Comparison of ENCODE assay signal across 22 cellular contexts in genomic region chr2:16093639-16094447, GRCh38.
DNase-seq lines count a peak whose midpoint lies in the region; ATAC-seq, FAIRE-seq and TF ChIP-seq lines count a peak whose summit lies in the region.
"Had no signal": no experiment of that assay in that cellular context is flagged by ENCODE, and none has a peak within 500 bp of the region (broad histone marks: within the 10 kb centered on the region; RNA-seq: fewer than 3 reads in every experiment).

No MANE protein-coding gene starts in this region.

- TF ChIP-seq CTCF in SK-N-SH (IDR thresholded peaks at IDR 0.05) (no peak), K562 (IDR thresholded peaks at IDR 0.05 in 2 of 3, conservative IDR thresholded peaks at IDR 0.05 in 1 of 3; ENCODE audit: insufficient read depth in 2 of 3, low read depth in 1 of 3, low read length in 3 of 3) (no peak), stomach (IDR thresholded peaks at IDR 0.05) (no peak)

- H3K4me3 ChIP-seq in SK-N-SH (ENCODE audit: low read depth in 2 of 2, low read length in 1 of 2), result no peak overlapping the region
- no peak overlapping the region for H3K4me3 ChIP-seq in K562
- no peak overlapping the region for H3K4me3 ChIP-seq in stomach
- H3K4me3 ChIP-seq: cardiac muscle cell, esophagus muscularis mucosa, GM23338, PC-9, tibial artery had no signal

- in situ Hi-C loops in K562 (cut with MboI), result no loop called here

- DNase-seq in SK-N-SH (peak; percentile 56), K562 (ENCODE audit: extremely low read depth in 1 of 4, low spot score in 3 of 4) (no peak), left lobe of liver (ENCODE audit: low spot score) (peak; percentile 45), stomach (peak; percentile 58)
- DNase-seq: activated CD4-positive, alpha-beta T cell treated with anti-CD3 and anti-CD28 coated beads for 4 hours; CD4-positive, CD25-positive, alpha-beta regulatory T cell; glutamatergic neuron; IMR-90; MM.1S; NCI-H2081; NCI-H524 treated with DMSO at 0.1 percent for 48 hours; PC-9; stimulated activated CD4-positive, alpha-beta T cell treated with anti-CD3 and anti-CD28 coated beads, Interleukin-15, amount 100 ng/mL, for 24 hours; tibial artery had no signal

- H3K9me1 ChIP-seq in K562 (ENCODE audit: control insufficient read depth, insufficient read depth, low read length), result no peaks in the 10 kb centered on the region

- TF ChIP-seq POLR2A in K562 (conservative IDR thresholded peaks at IDR 0.05), result no peak
- no peak for TF ChIP-seq POLR2A in stomach (IDR thresholded peaks at IDR 0.05)

- H3K9me2 ChIP-seq in SK-N-SH, result no peaks in the 10 kb centered on the region

- no peaks in the 10 kb centered on the region for H3K79me2 ChIP-seq in SK-N-SH (ENCODE audit: insufficient read depth)
- H3K79me2 ChIP-seq in K562 (ENCODE audit: control insufficient read depth, insufficient read depth, low read length), result no peaks in the 10 kb centered on the region

- H3K9me3 ChIP-seq in SK-N-SH, result no peaks in the 10 kb centered on the region
- H3K9me3 ChIP-seq in K562 (replicated peaks; ENCODE audit: control insufficient read depth, insufficient read depth, low read depth, low read length), result no peaks in the 10 kb centered on the region
- no peaks in the 10 kb centered on the region for H3K9me3 ChIP-seq in stomach
- H3K9me3 ChIP-seq: esophagus muscularis mucosa, tibial artery had no signal

- WGBS in SK-N-SH (ENCODE audit: low lambda C conversion rate), result 34% methylated on average over 16 of the region's 16 CpGs
- under 1% methylated on average over 16 of the region's 16 CpGs for WGBS in K562 (ENCODE audit: insufficient coverage, low coverage, missing lambda C conversion rate)
- WGBS in stomach, 5 donors, result 32 to 55% (median 36%) methylated on average over 14 to 16 of the region's 16 CpGs

- H3K27me3 ChIP-seq in SK-N-SH (ENCODE audit: insufficient read depth) (no peaks in the 10 kb centered on the region), K562 (ENCODE audit: control insufficient read depth in 2 of 2, insufficient read depth in 2 of 2, low read length in 2 of 2) (peaks cover 0 to 6% of the 10 kb centered on the region in 2 experiments; a peak in 2 of 5 replicates), stomach (no peaks in the 10 kb centered on the region)
- H3K27me3 ChIP-seq: cardiac muscle cell had no signal

- H3F3A ChIP-seq in SK-N-SH (replicated peaks; ENCODE audit: insufficient read depth), result no peaks in the 10 kb centered on the region

- no peak; the same call in 2 of the 3 replicates for ATAC-seq in SK-N-SH treated with all-trans-retinoic acid at 6 μM for 48 hours
- ATAC-seq in K562, result no peak
- ATAC-seq in left lobe of liver, result peak; percentile 59
- no peak for ATAC-seq in GM19455 (IDR thresholded peaks at IDR 0.05; ENCODE audit: unreplicated experiment)
- no peak for ATAC-seq in HG02970 (IDR thresholded peaks at IDR 0.05; ENCODE audit: low FRiP score, unreplicated experiment)
- ATAC-seq in HG03342 (IDR thresholded peaks at IDR 0.05; ENCODE audit: unreplicated experiment), result no peak
- ATAC-seq: GM23338; stimulated activated memory B cell treated with anti-CD40 and anti-IgM and Interleukin-4, amounts not matched to agents 10 μg/mL and 1 μg/mL and 100 μg/mL, for 72 hours had no signal

- peak; percentile 10; the same call in 1 of the 2 replicates for TF ChIP-seq RAD21 in SK-N-SH (IDR thresholded peaks at IDR 0.05; ENCODE audit: low read length)
- TF ChIP-seq RAD21 in K562 (CRISPR knock-in tag; conservative IDR thresholded peaks at IDR 0.05 in 1 of 2, IDR thresholded peaks at IDR 0.05 in 1 of 2), result no peak

- H3K4me2 ChIP-seq in SK-N-SH, result no peak overlapping the region
- H3K4me2 ChIP-seq in K562 (ENCODE audit: insufficient read depth, low read length), result no peak overlapping the region
- H3K4me2 ChIP-seq: GM23338, PC-9 had no signal

- H3K36me3 ChIP-seq in SK-N-SH (replicated peaks in 1 of 2; ENCODE audit: control insufficient read depth in 1 of 2, insufficient read depth in 2 of 2, low read length in 1 of 2) (no peaks in the 10 kb centered on the region), K562 (ENCODE audit: control insufficient read depth, insufficient read depth, low read length) (no peaks in the 10 kb centered on the region), stomach (no peaks in the 10 kb centered on the region)
- H3K36me3 ChIP-seq: cardiac muscle cell, esophagus muscularis mucosa, tibial artery had no signal

- H3K9ac ChIP-seq in SK-N-SH (no peak overlapping the region), K562 (ENCODE audit: insufficient read depth in 1 of 2, low read depth in 2 of 2, low read length in 2 of 2) (no peak overlapping the region)

- 0 out of 4 replicates have a peak, but pooled peaks of 1 of the 2 experiments have one; percentile 19 for TF ChIP-seq EP300 in SK-N-SH (IDR thresholded peaks at IDR 0.05; ENCODE audit: borderline replicate concordance in 1 of 2, low read depth in 1 of 2, low read length in 1 of 2)
- no peak for TF ChIP-seq EP300 in K562 (IDR thresholded peaks at IDR 0.05; ENCODE audit: low read length)
- TF ChIP-seq EP300 in stomach (IDR thresholded peaks at IDR 0.05), result no peak

- H2AFZ ChIP-seq in SK-N-SH (ENCODE audit: low read depth), result no peak overlapping the region
- no peak overlapping the region for H2AFZ ChIP-seq in K562 (ENCODE audit: low read depth, low read length)
- H2AFZ ChIP-seq: GM23338, PC-9 had no signal

- intact Hi-C loops in K562 (cut with micrococcal nuclease), result no loop called here
- intact Hi-C loops in stomach (cut with DNase I; ENCODE audit: low total_unique reads), result no loop called here

- H3K27ac ChIP-seq in SK-N-SH (ENCODE audit: low read depth in 2 of 2, low read length in 1 of 2), result peak overlapping the region in 1 of 2 experiments; percentile 60; a peak in 1 of 4 replicates
- no peak overlapping the region for H3K27ac ChIP-seq in K562 (ENCODE audit: extremely low read depth, low read depth, low read length)
- H3K27ac ChIP-seq in stomach, result no peak overlapping the region
- H3K27ac ChIP-seq: cardiac muscle cell, esophagus muscularis mucosa, PC-9, tibial artery had no signal

- FAIRE-seq in K562 (lab: Jason Lieb, UNC), result no peak

- H4K20me1 ChIP-seq in SK-N-SH (ENCODE audit: insufficient read depth), result no peaks in the 10 kb centered on the region
- H4K20me1 ChIP-seq in K562 (replicated peaks; ENCODE audit: control insufficient read depth, insufficient read depth, low read length), result no peaks in the 10 kb centered on the region; the same call in 1 of the 2 replicates

- POLR2A ChIA-PET in SK-N-SH (lab: Yijun Ruan, JAX), result interaction anchor here (1.4 kb wide), 1 partner anchor 152 kb away, joined by 5 read pairs; no protein-coding TSS in a partner anchor
- POLR2A ChIA-PET in K562 (lab: Yijun Ruan, JAX), result interaction anchor here (0.7 kb wide), 1 partner anchor 130 kb away, joined by 3 read pairs; no protein-coding TSS in a partner anchor

- CTCF ChIA-PET in SK-N-SH (lab: Yijun Ruan, JAX) (interaction anchor here (0.7 to 1.8 kb wide), 8 partner anchors 10 to 515 kb away, joined by 3 to 12 read pairs (median 3); partner anchors contain the start of gene MYCN), K562 (lab: Yijun Ruan, JAX; ENCODE audit: low intra/inter-chr PET ratio) (no interaction called here)

- no TSS peak for BruUV-seq in K562 (replicated peaks; lab: Mats Ljungman, UMichigan)

- H3K4me1 ChIP-seq in SK-N-SH (ENCODE audit: control insufficient read depth in 1 of 2, insufficient read depth in 2 of 2, low read depth in 1 of 2, low read length in 1 of 2) (peaks cover 0 to 17% of the 10 kb centered on the region in 2 experiments; a peak in 1 of 4 replicates), K562 (replicated peaks in 1 of 2; ENCODE audit: control insufficient read depth in 2 of 2, insufficient read depth in 2 of 2, low read length in 2 of 2) (0 out of 5 replicates have a peak, but pooled peaks cover 0 to 3% of the 10 kb centered on the region in 2 experiments), stomach (peaks cover 6 to 19% (median 9%) of the 10 kb centered on the region in 4 donors)
- H3K4me1 ChIP-seq: esophagus muscularis mucosa, tibial artery had no signal

TF ChIP-seq in SK-N-SH, 30 proteins besides CTCF, POLR2A, EP300 and RAD21 (continues in another document):
- 0 out of 2 replicates have a peak, but pooled peaks have one; percentile 3 for TF ChIP-seq MXI1 (IDR thresholded peaks at IDR 0.05; ENCODE audit: low read depth, low read length)

TF ChIP-seq in SK-N-SH treated with all-trans-retinoic acid at 6 μM for 48 hours, 23 proteins besides CTCF, POLR2A, EP300 and RAD21 (continues in another document):
- TF ChIP-seq ISL1 (CRISPR knock-in tag; IDR thresholded peaks at IDR 0.05), result no peak
- no peak for TF ChIP-seq ZNF8 (CRISPR knock-in tag; IDR thresholded peaks at IDR 0.05)
- TF ChIP-seq CSDC2 (CRISPR knock-in tag; IDR thresholded peaks at IDR 0.05), result no peak
- TF ChIP-seq CREB5 (CRISPR knock-in tag; IDR thresholded peaks at IDR 0.05; ENCODE audit: low read depth), result no peak
- TF ChIP-seq ESRRG (CRISPR knock-in tag; IDR thresholded peaks at IDR 0.05), result no peak
- no peak for TF ChIP-seq SNAI2 (CRISPR knock-in tag; IDR thresholded peaks at IDR 0.05)

TF ChIP-seq in K562, 482 proteins besides CTCF, POLR2A, EP300 and RAD21:
- TF ChIP-seq ZNF263 (CRISPR knock-in tag; IDR thresholded peaks at IDR 0.05; ENCODE audit: borderline replicate concordance) (peak; percentile 47; the same call in 1 of the 2 replicates), DPF2 (IDR thresholded peaks at IDR 0.05) (no peak)

Comparison
In these comparisons a context has a peak if more than half of its experiments do, and no peak if none do; other contexts are left out.
1. DNase-seq: peak in SK-N-SH (single experiment), left lobe of liver (single experiment) and stomach (single experiment); none in K562 (0 of 4).
2. Of the 27 proteins assayed by ChIP-seq in both K562 and SK-N-SH: peak only in K562: none; only in SK-N-SH: FOXJ3, MXI1 and RAD21; in both: none; in neither: 23; mixed calls (peak in some experiments, not most) for 1.